9 cellular contexts compared by ENCODE assay signal in the genomic region with DNA sequence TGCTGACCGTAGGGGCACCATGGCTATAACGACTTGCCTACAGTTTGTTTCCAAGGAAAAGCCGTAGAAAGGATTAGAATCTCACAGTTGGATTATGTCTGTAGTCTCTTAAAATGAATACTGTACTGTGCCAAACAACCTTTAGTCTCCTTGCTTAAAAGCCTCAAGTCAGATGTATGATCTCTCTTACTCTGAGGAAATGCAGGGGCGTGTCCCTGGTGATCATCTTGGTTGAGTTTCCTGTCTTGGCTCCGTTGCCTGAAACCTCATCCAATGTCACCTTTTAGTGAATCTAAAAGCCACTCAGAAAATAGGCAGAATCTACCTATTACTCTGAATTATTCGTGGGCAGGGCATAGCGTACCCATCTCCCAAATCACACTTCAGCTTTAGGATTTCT.
DNase-seq lines count a peak whose midpoint lies in the region; ATAC-seq, FAIRE-seq and TF ChIP-seq lines count a peak whose summit lies in the region.
"Had no signal": no experiment of that assay in that cellular context is flagged by ENCODE, and none has a peak within 500 bp of the region (broad histone marks: within the 10 kb centered on the region; RNA-seq: fewer than 3 reads in every experiment).

No MANE protein-coding gene starts in this region.

- DNase-seq in DND-41 (peak; percentile 57), small intestine (peak; percentile 64), NCI-H748 (lab: John Stamatoyannopoulos, UW; ENCODE audit: unreplicated experiment) (no peak), AG20443 (ENCODE audit: low spot score) (no peak)
- DNase-seq in activated CD4-positive, alpha-beta T cell treated with anti-CD3 and anti-CD28 coated beads for 1 hour, result peak; percentile 38
- peak; percentile 48 to 62 (median 52) for DNase-seq in effector memory CD4-positive, alpha-beta T cell
- DNase-seq: NCI-H774 had no signal

- no peak overlapping the region for H3K27ac ChIP-seq in DND-41 (ENCODE audit: low read length)
- peak overlapping the region; percentile 94 for H3K27ac ChIP-seq in effector memory CD4-positive, alpha-beta T cell (ENCODE audit: insufficient read depth, low read length, poor library complexity, severe bottlenecking)
- H3K27ac ChIP-seq in small intestine (ENCODE audit: low read depth in 1 of 2, low read length in 1 of 2), result peak overlapping the region in 1 of 2 donors; percentile 67

- H4K20me1 ChIP-seq in DND-41 (ENCODE audit: insufficient read depth, low read length), result no peaks in the 10 kb centered on the region

- ATAC-seq in DND-41 (ENCODE audit: insufficient read depth, low read depth) (peak; percentile 86), HG02763 (IDR thresholded peaks at IDR 0.05; ENCODE audit: unreplicated experiment) (no peak), HG03442 (IDR thresholded peaks at IDR 0.05; ENCODE audit: unreplicated experiment) (no peak)

- H3K27me3 ChIP-seq in DND-41 (ENCODE audit: insufficient read depth, low read length, poor library complexity) (no peaks in the 10 kb centered on the region), small intestine (ENCODE audit: control insufficient read depth in 2 of 2, insufficient read depth in 2 of 2, low read length in 2 of 2) (no peaks in the 10 kb centered on the region)
- H3K27me3 ChIP-seq in effector memory CD4-positive, alpha-beta T cell (replicated peaks; ENCODE audit: control insufficient read depth, insufficient read depth, low read length, poor library complexity, severe bottlenecking), result no peaks in the 10 kb centered on the region

- H3K4me3 ChIP-seq in DND-41 (ENCODE audit: low read depth in 1 of 2, low read length in 2 of 2), result no peak overlapping the region
- H3K4me3 ChIP-seq in effector memory CD4-positive, alpha-beta T cell (ENCODE audit: insufficient read depth, low read depth, low read length, poor library complexity, severe bottlenecking), result peak overlapping the region; percentile 11
- no peak overlapping the region for H3K4me3 ChIP-seq in small intestine (ENCODE audit: low read depth in 1 of 2, low read length in 2 of 2)

- H3K9me3 ChIP-seq in DND-41 (ENCODE audit: insufficient read depth, low read length, severe bottlenecking) (no peaks in the 10 kb centered on the region), small intestine (ENCODE audit: control insufficient read depth, low read depth) (no peaks in the 10 kb centered on the region)
- no peaks in the 10 kb centered on the region for H3K9me3 ChIP-seq in effector memory CD4-positive, alpha-beta T cell (ENCODE audit: control insufficient read depth, low read length)

- H3K36me3 ChIP-seq in DND-41 (ENCODE audit: insufficient read depth, low read length) (no peaks in the 10 kb centered on the region), small intestine (ENCODE audit: control insufficient read depth in 2 of 2, insufficient read depth in 2 of 2, low read length in 2 of 2) (no peaks in the 10 kb centered on the region)
- no peaks in the 10 kb centered on the region for H3K36me3 ChIP-seq in effector memory CD4-positive, alpha-beta T cell (ENCODE audit: control insufficient read depth, insufficient read depth, low read length)

- no peak overlapping the region for H3K9ac ChIP-seq in DND-41 (ENCODE audit: low read depth, low read length)

- no peak overlapping the region for H2AFZ ChIP-seq in DND-41 (ENCODE audit: low read depth, low read length)

- 74 to 78% (median 76%) methylated on average over 7 of the region's 7 CpGs for WGBS in small intestine, 3 donors

- no peak for TF ChIP-seq CTCF in DND-41 (IDR thresholded peaks at IDR 0.05; ENCODE audit: borderline replicate concordance, extremely low read depth, low read length, poor library complexity, severe bottlenecking)

- no peaks in the 10 kb centered on the region for H3K79me2 ChIP-seq in DND-41 (ENCODE audit: insufficient read depth, low read length)

- H3K4me2 ChIP-seq in DND-41 (ENCODE audit: insufficient read depth, low read length), result no peak overlapping the region

- FAIRE-seq in small intestine (lab: Jason Lieb, UNC), result no peak

- peaks cover 21% of the 10 kb centered on the region for H3K4me1 ChIP-seq in DND-41 (ENCODE audit: insufficient read depth, low read length)
- H3K4me1 ChIP-seq in effector memory CD4-positive, alpha-beta T cell (ENCODE audit: control insufficient read depth, insufficient read depth, low read length, poor library complexity, severe bottlenecking), result peaks cover 53% of the 10 kb centered on the region
- H3K4me1 ChIP-seq in small intestine (ENCODE audit: control insufficient read depth in 2 of 2, insufficient read depth in 1 of 2, low read depth in 1 of 2, low read length in 1 of 2), result peaks cover 11 to 20% of the 10 kb centered on the region in 2 donors

Comparison
In these comparisons a context has a peak if more than half of its experiments do, and no peak if none do; other contexts are left out.
1. DNase-seq: peak in DND-41 (single experiment), activated CD4-positive, alpha-beta T cell treated with anti-CD3 and anti-CD28 coated beads for 1 hour (single experiment), effector memory CD4-positive, alpha-beta T cell (3 of 3) and small intestine (single experiment); none in NCI-H748 (single experiment) and AG20443 (single experiment).